In genomic region chr2:102449370-102449974, GRCh38 we compare ENCODE assay signal across 8 cellular contexts. TPM values are rescaled to one million over a fixed set of nuclear protein-coding genes. Genes with fewer than 3 reads are reported as not detected.
DNase-seq lines count a peak whose midpoint lies in the region; ATAC-seq and TF ChIP-seq lines count a peak whose summit lies in the region.

No MANE protein-coding gene starts in this region.

- ATAC-seq in mucosa of descending colon, result no peak
- ATAC-seq in stimulated activated naive CD8-positive, alpha-beta T cell treated with anti-CD3 and anti-CD28 coated beads, Interleukin-15, amount 100 ng/mL, for 72 hours, result no peak

- H3K4me3 ChIP-seq in mucosa of descending colon, result no peak overlapping the region

- DNase-seq in GM10248 (ENCODE audit: extremely low spot score) (peak; percentile 46), MV-4-11 (lab: John Stamatoyannopoulos, UW) (peak; percentile 28), dedifferentiated amniotic fluid mesenchymal stem cell (ENCODE audit: extremely low spot score) (peak; percentile 64), mucosa of descending colon (peak in 2 of 3 donors; percentile 50 to 62), NCI-H2107 treated with DMSO at 0.1 percent for 48 hours (lab: John Stamatoyannopoulos, UW; ENCODE audit: unreplicated experiment) (no peak), NCI-H1048 (lab: John Stamatoyannopoulos, UW) (no peak)
- peak; percentile 47 to 76 for DNase-seq in activated CD4-positive, alpha-beta T cell treated with anti-CD3 and anti-CD28 coated beads for 4 hours
- peak; percentile 50 to 61 for DNase-seq in stimulated activated naive CD8-positive, alpha-beta T cell treated with anti-CD3 and anti-CD28 coated beads, Interleukin-15, amount 100 ng/mL, for 72 hours

- no peak overlapping the region for H3K27ac Mint-ChIP-seq in stimulated activated naive CD8-positive, alpha-beta T cell treated with anti-CD3 and anti-CD28 coated beads, Interleukin-15, amount 100 ng/mL, for 72 hours

- H3K9me3 Mint-ChIP-seq in stimulated activated naive CD8-positive, alpha-beta T cell treated with anti-CD3 and anti-CD28 coated beads, Interleukin-15, amount 100 ng/mL, for 72 hours, result no peaks in the 10 kb centered on the region

- H3K27me3 Mint-ChIP-seq in stimulated activated naive CD8-positive, alpha-beta T cell treated with anti-CD3 and anti-CD28 coated beads, Interleukin-15, amount 100 ng/mL, for 72 hours, result no peaks in the 10 kb centered on the region

- POLR2A ChIA-PET in GM10248 (lab: Yijun Ruan, JAX), result no interaction called here

- H3K9me3 ChIP-seq in mucosa of descending colon, result no peaks in the 10 kb centered on the region

- CTCF ChIA-PET in GM10248 (lab: Yijun Ruan, JAX), result interaction anchor here (0.7 to 6.7 kb wide), 10 partner anchors 8 to 443 kb away, joined by 3 to 47 read pairs (median 4); no protein-coding TSS in a partner anchor

- H3K36me3 ChIP-seq in mucosa of descending colon (ENCODE audit: low read depth), result no peaks in the 10 kb centered on the region

- peaks cover 14% of the 10 kb centered on the region for H3K4me1 Mint-ChIP-seq in stimulated activated naive CD8-positive, alpha-beta T cell treated with anti-CD3 and anti-CD28 coated beads, Interleukin-15, amount 100 ng/mL, for 72 hours

- TF ChIP-seq CTCF in GM10248 (IDR thresholded peaks at IDR 0.05; ENCODE audit: control extremely low read depth, extremely low read depth, low read depth, missing control alignments) (peak; percentile 79), mucosa of descending colon (IDR thresholded peaks at IDR 0.05) (no peak)

- H3K4me1 ChIP-seq in mucosa of descending colon (ENCODE audit: low read depth), result peaks cover 9% of the 10 kb centered on the region

- no peak overlapping the region for H3K4me3 Mint-ChIP-seq in stimulated activated naive CD8-positive, alpha-beta T cell treated with anti-CD3 and anti-CD28 coated beads, Interleukin-15, amount 100 ng/mL, for 72 hours

- intact Hi-C loops in mucosa of descending colon (cut with DNase I, micrococcal nuclease), result no loop called here

RNA-seq across cellular contexts. Expression of gene SLC9A4, which starts 23.6 kb away (rescaled TPM):
- total RNA-seq in mucosa of descending colon, result under 1 TPM in 2 of 3 donors, not detected in 1; 0.17 to 0.32 TPM

RNA-seq across cellular contexts. Expression of gene IL18RAP, which starts 26.5 kb away (rescaled TPM):
- total RNA-seq in mucosa of descending colon, result 1 to 10 TPM in 2 of 3 donors, under 1 TPM in 1; 0.90 to 1.3 (median 1.2) TPM

Comparison
In these comparisons a context has a peak if more than half of its experiments do, and no peak if none do; other contexts are left out.
1. DNase-seq: peak in GM10248 (single experiment), MV-4-11 (single experiment), activated CD4-positive, alpha-beta T cell treated with anti-CD3 and anti-CD28 coated beads for 4 hours (2 of 2), dedifferentiated amniotic fluid mesenchymal stem cell (single experiment), mucosa of descending colon (2 of 3) and stimulated activated naive CD8-positive, alpha-beta T cell treated with anti-CD3 and anti-CD28 coated beads, Interleukin-15, amount 100 ng/mL, for 72 hours (2 of 2); none in NCI-H2107 treated with DMSO at 0.1 percent for 48 hours (single experiment) and NCI-H1048 (single experiment).